ENCODE assay signal across 8 cellular contexts in the genomic region with DNA sequence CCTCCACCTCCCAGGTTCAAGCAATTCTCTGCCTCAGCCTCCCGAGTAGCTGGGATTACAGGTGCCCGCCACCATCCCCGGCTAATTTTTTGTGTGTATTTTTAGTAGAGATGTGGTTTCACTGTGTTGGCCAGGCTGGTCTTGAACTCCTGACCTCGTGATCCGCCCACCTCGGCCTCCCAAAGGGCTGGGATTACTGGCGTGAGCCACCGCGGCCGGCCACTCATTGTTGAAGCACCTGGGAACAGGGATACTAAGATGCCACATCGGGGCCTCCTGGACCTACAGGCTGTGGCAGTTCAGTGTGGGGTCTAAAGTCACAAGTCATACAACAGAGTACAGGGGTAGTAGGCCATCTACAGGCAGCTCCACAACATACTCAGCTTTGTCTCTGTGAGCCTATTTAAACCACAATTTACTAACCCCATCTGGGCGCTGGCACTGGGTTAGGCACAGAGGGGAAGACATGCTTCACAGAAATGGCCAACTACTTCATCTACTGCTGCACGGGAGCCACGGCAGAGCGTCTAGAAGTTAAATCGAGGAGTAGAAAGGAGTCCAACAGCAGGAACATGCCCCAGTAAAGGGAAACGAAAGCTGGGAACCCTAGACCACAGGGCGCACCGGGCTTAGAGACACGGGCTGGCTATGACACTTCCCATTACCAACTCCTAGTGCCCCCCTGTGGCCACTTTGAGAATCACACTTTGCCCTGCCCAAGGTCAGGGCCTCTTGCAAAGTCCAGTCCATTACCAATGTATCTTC. TPM values are rescaled to one million over a fixed set of nuclear protein-coding genes. Genes with fewer than 3 reads are reported as not detected.
A peak's percentile ranks its signal among the peaks of the same experiment; 100 is the strongest.
DNase-seq lines count a peak whose midpoint lies in the region; ATAC-seq and TF ChIP-seq lines count a peak whose summit lies in the region.

No MANE protein-coding gene starts in this region.

- peaks cover 0 to 5% of the 10 kb centered on the region in 2 donors for H3K27me3 Mint-ChIP-seq in CD8-positive, alpha-beta memory T cell

- no peaks in the 10 kb centered on the region for H3K9me3 Mint-ChIP-seq in CD8-positive, alpha-beta memory T cell

- H3K36me3 ChIP-seq in CD8-positive, alpha-beta memory T cell (ENCODE audit: insufficient read depth, low read length) = peaks cover 30% of the 10 kb centered on the region
- H3K36me3 ChIP-seq in muscle layer of duodenum (ENCODE audit: control insufficient read depth in 1 of 2, insufficient read depth in 2 of 2, low read length in 2 of 2) = peaks cover 15 to 41% of the 10 kb centered on the region in 2 donors

- H3K4me3 ChIP-seq in CD8-positive, alpha-beta memory T cell (ENCODE audit: low read length) = no peak overlapping the region
- H3K4me3 ChIP-seq in muscle layer of duodenum (ENCODE audit: low read depth in 1 of 2, low read length in 2 of 2) = no peak overlapping the region

- peaks cover 35 to 65% (median 39%) of the 10 kb centered on the region in 3 donors for H3K4me1 Mint-ChIP-seq in CD8-positive, alpha-beta memory T cell

- no peak for TF ChIP-seq POLR2A in erythroblast (IDR thresholded peaks at IDR 0.05; ENCODE audit: low read length)

- no peak for ATAC-seq in HG02981 (IDR thresholded peaks at IDR 0.05; ENCODE audit: unreplicated experiment)

- POLR2A ChIA-PET in CD8-positive, alpha-beta memory T cell (lab: Charles Lee) = interaction anchor here (0.6 to 5.6 kb wide), 9 partner anchors 15 to 137 kb away, joined by 3 to 37 read pairs (median 4); a partner anchor contains a TSS

- CTCF ChIA-PET in CD8-positive, alpha-beta memory T cell (lab: Charles Lee) = interaction anchor here (0.8 to 11.7 kb wide), 17 partner anchors 9 to 143 kb away, joined by 3 to 108 read pairs (median 5); a partner anchor contains a TSS

- H3K27me3 ChIP-seq in CD8-positive, alpha-beta memory T cell (ENCODE audit: insufficient read depth, low read length, poor library complexity, severe bottlenecking) = no peaks in the 10 kb centered on the region
- no peaks in the 10 kb centered on the region for H3K27me3 ChIP-seq in muscle layer of duodenum (ENCODE audit: low read depth, low read length)

- H3K4me3 Mint-ChIP-seq in CD8-positive, alpha-beta memory T cell = peak overlapping the region; percentile 41 to 86 (median 72)

- peaks cover 72% of the 10 kb centered on the region for H3K4me1 ChIP-seq in CD8-positive, alpha-beta memory T cell (ENCODE audit: insufficient read depth, low read length)
- H3K4me1 ChIP-seq in muscle layer of duodenum (ENCODE audit: control insufficient read depth in 1 of 2, insufficient read depth in 2 of 2, low read length in 2 of 2) = peaks cover 13 to 43% of the 10 kb centered on the region in 2 donors

- H3K27ac ChIP-seq in CD8-positive, alpha-beta memory T cell (ENCODE audit: low read depth, low read length) = peak overlapping the region; percentile 35
- H3K27ac ChIP-seq in muscle layer of duodenum (ENCODE audit: low read length) = peak overlapping the region; percentile 85

- H3K36me3 Mint-ChIP-seq in CD8-positive, alpha-beta memory T cell = peaks cover 8 to 53% (median 15%) of the 10 kb centered on the region in 3 donors

- no peaks in the 10 kb centered on the region for H3K9me3 ChIP-seq in CD8-positive, alpha-beta memory T cell (ENCODE audit: low read length)
- H3K9me3 ChIP-seq in muscle layer of duodenum (ENCODE audit: control insufficient read depth in 1 of 2, low read length in 2 of 2) = no peaks in the 10 kb centered on the region

- DNase-seq in CD8-positive, alpha-beta memory T cell = peak; percentile 79 to 91 (median 83)
- DNase-seq in HT-29 (ENCODE audit: low spot score) (peak; percentile 91), OCI-M2 (lab: John Stamatoyannopoulos, UW; ENCODE audit: unreplicated experiment) (peak; percentile 84), activated T-cell treated with anti-CD3 and anti-CD28 coated beads for 48 hours (ENCODE audit: low read depth) (peak; percentile 81), erythroblast (lab: John Stamatoyannopoulos, UW) (peak; percentile 88 to 93)
- peak; percentile 69 to 83 for DNase-seq in stimulated activated CD8-positive, alpha-beta memory T cell treated with anti-CD3 and anti-CD28 coated beads, Interleukin-7, amount 100 ng/mL, for 1 hour (ENCODE audit: low read depth in 2 of 2)

- H3K27ac Mint-ChIP-seq in CD8-positive, alpha-beta memory T cell = peak overlapping the region; percentile 93 to 99 (median 96)

RNA-seq across cellular contexts. Expression of a gene that starts 4.3 kb away (rescaled TPM):
- total RNA-seq in CD8-positive, alpha-beta memory T cell = 10 to 100 TPM; 38.3 to 41.0 TPM
- polyA plus RNA-seq in CD8-positive, alpha-beta memory T cell = 98.3 TPM
- total RNA-seq in HT-29 (2014; rRNA removed; shearing (Covaris generic)) = 4.9 and 5.8 TPM in 2 replicates

RNA-seq across cellular contexts. Expression of a gene that starts 6.2 kb away (rescaled TPM):
- total RNA-seq in CD8-positive, alpha-beta memory T cell = 10 to 100 TPM; 26.5 to 35.8 TPM
- polyA plus RNA-seq in CD8-positive, alpha-beta memory T cell = 12.1 TPM
- 37.1 and 43.5 TPM in 2 replicates for total RNA-seq in HT-29 (2014; rRNA removed; shearing (Covaris generic))

RNA-seq across cellular contexts. Expression of a gene that starts 17.7 kb away (rescaled TPM):
- total RNA-seq in CD8-positive, alpha-beta memory T cell = 10 to 100 TPM; 21.3 to 22.4 TPM
- polyA plus RNA-seq in CD8-positive, alpha-beta memory T cell = 50.7 TPM
- total RNA-seq in HT-29 (2014; rRNA removed; shearing (Covaris generic)) = 12.6 and 14.5 TPM in 2 replicates

RNA-seq across cellular contexts. Expression of a gene that starts 31.5 kb away (rescaled TPM):
- 1 to 10 TPM; 8.1 to 8.8 TPM for total RNA-seq in CD8-positive, alpha-beta memory T cell
- polyA plus RNA-seq in CD8-positive, alpha-beta memory T cell = 30.0 TPM
- 12.4 and 12.8 TPM in 2 replicates for total RNA-seq in HT-29 (2014; rRNA removed; shearing (Covaris generic))

RNA-seq across cellular contexts. Expression of a gene that starts 34.5 kb away (rescaled TPM):
- total RNA-seq in CD8-positive, alpha-beta memory T cell = 1 to 10 TPM; 1.6 to 1.8 TPM
- polyA plus RNA-seq in CD8-positive, alpha-beta memory T cell = not detected
- total RNA-seq in HT-29 (2014; rRNA removed; shearing (Covaris generic)) = 0.61 and 0.76 TPM in 2 replicates
